Comparison of ENCODE assay signal across 1 cellular context in the genomic region with DNA sequence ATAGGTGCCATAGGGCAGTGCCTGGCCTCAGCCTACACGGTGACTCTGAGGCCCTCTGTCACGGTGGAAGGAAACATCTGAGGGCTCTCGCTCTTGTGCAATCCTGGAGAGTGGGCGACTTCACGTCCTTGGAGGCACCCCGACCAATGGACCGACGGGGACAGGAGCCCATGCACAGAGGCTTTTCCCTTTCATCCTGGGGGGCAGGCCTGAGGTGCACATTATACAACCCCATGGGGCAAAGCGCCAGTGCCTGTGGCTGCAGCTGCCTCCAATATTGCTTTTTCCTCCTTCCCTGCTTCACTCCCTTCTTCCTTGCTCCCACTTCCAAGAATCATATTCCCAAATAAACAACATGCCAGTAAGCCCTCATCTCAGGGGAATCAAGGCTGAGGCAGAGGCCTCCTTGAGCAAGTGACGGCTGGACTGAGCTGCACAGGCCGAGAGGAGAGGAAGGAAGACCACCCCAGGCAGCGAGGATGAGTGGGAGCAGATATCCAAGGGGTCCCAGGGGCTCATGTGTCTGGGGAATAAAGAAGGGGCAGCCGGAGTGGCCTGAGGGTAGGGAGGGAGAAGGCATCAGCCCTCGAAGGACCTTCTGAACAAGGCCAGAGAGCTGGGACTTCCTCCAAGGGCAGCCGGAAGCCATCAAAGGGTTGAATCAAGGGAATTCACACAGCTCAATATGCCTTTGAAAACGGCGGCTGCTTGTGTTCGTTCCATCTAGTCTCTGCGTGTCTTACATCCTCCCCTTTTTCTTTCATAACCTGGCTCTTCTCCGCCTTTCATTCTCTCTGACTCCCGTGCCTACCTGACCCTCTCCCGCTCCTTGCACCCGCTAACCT.
TF ChIP-seq lines count a peak whose summit lies in the region.

No MANE protein-coding gene starts in this region.

TF ChIP-seq in H1, 55 proteins besides CTCF, POLR2A, EP300 and RAD21:
- TF ChIP-seq PHF8 (conservative IDR thresholded peaks at IDR 0.05; ENCODE audit: low read depth, low read length): no peak
- no peak for TF ChIP-seq SIN3A (conservative IDR thresholded peaks at IDR 0.05 in 1 of 2, IDR thresholded peaks at IDR 0.05 in 1 of 2; ENCODE audit: low read depth in 1 of 2, low read length in 2 of 2)
- TF ChIP-seq GTF2F1 (IDR thresholded peaks at IDR 0.05; ENCODE audit: borderline replicate concordance, low read depth, low read length): no peak
- TF ChIP-seq, protein P1, sequence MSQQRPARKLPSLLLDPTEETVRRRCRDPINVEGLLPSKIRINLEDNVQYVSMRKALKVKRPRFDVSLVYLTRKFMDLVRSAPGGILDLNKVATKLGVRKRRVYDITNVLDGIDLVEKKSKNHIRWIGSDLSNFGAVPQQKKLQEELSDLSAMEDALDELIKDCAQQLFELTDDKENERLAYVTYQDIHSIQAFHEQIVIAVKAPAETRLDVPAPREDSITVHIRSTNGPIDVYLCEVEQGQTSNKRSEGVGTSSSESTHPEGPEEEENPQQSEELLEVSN (IDR thresholded peaks at IDR 0.05): no peak
- no peak for TF ChIP-seq NRF1 (IDR thresholded peaks at IDR 0.05; ENCODE audit: low read depth, low read length)
- TF ChIP-seq HDAC2 (IDR thresholded peaks at IDR 0.05; ENCODE audit: borderline replicate concordance in 1 of 2, low read depth in 2 of 2, low read length in 2 of 2): no peak
- TF ChIP-seq CTBP2 (IDR thresholded peaks at IDR 0.05; ENCODE audit: borderline replicate concordance, insufficient read depth, insufficient read length, low read length): no peak
- no peak for TF ChIP-seq SP1 (IDR thresholded peaks at IDR 0.05; ENCODE audit: low read depth, low read length)
- no peak for TF ChIP-seq ZNF274 (IDR thresholded peaks at IDR 0.05; ENCODE audit: borderline replicate concordance, extremely low read depth, low read length)
- TF ChIP-seq, protein P2, sequence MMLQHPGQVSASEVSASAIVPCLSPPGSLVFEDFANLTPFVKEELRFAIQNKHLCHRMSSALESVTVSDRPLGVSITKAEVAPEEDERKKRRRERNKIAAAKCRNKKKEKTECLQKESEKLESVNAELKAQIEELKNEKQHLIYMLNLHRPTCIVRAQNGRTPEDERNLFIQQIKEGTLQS (IDR thresholded peaks at IDR 0.05; ENCODE audit: insufficient read depth, low read depth, low read length): no peak
- no peak for TF ChIP-seq JUND (IDR thresholded peaks at IDR 0.05; ENCODE audit: low read length)
